In the genomic region with DNA sequence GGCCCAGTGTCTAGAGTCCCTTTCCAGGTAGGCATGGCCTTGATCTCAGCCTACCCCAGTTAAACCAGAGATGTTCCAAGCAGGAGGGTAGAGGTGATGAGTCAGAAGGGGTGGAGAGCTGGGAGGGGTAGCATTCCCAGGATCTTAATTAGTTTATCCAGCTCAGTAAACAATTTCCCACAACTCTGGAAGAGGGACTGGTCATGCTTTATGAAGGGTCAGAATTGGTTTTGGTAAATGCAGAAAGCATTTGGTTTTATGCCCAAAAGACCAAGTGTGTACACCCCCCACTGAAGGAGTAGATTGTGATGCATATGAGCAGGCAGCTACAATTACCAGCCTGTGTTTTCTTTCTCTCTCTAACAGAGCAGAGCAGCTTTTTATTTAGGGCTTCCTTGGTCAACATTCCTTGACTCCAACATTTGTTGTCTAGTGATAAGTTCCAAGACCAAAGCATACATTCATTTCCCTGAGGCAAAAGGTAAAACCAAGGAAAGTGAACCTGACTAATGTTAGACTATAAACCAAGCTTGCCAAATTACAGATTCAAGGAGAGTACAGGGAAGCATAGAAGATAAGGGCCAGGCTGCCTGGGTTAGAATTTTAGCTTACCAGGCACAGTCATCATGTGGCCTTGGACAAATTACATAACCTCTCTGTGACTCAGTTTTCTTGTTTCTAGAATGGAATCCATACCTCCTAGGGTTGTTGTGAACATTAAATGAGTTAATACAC, we compare ENCODE assay signal across 11 cellular contexts. TPM values are rescaled to one million over a fixed set of nuclear protein-coding genes. Genes with fewer than 3 reads are reported as not detected.
DNase-seq lines count a peak whose midpoint lies in the region; ATAC-seq and TF ChIP-seq lines count a peak whose summit lies in the region.
"Had no signal": no experiment of that assay in that cellular context is flagged by ENCODE, and none has a peak within 500 bp of the region (broad histone marks: within the 10 kb centered on the region; RNA-seq: fewer than 3 reads in every experiment).

No MANE protein-coding gene starts in this region.

- no peak overlapping the region for H3K4me3 Mint-ChIP-seq in T-cell
- no peak overlapping the region for H3K4me3 Mint-ChIP-seq in stimulated activated naive B cell treated with anti-CD40 and anti-IgM and Interleukin-4, amounts not matched to agents 10 μg/mL and 1 μg/mL and 100 μg/mL, for 72 hours
- H3K4me3 Mint-ChIP-seq: dendritic cell treated with granulocyte-macrophage colony-stimulating factor and Interleukin-4, amounts not matched to agents 40 ng/mL and 50 ng/mL, for 4 days had no signal

- peaks cover 49 to 74% (median 73%) of the 10 kb centered on the region in 3 donors for H3K4me1 Mint-ChIP-seq in T-cell
- peaks cover 10 to 11% of the 10 kb centered on the region in 2 donors for H3K4me1 Mint-ChIP-seq in stimulated activated naive B cell treated with anti-CD40 and anti-IgM and Interleukin-4, amounts not matched to agents 10 μg/mL and 1 μg/mL and 100 μg/mL, for 72 hours

- POLR2A ChIA-PET in T-cell (lab: Charles Lee) = interaction anchor here (0.6 to 0.7 kb wide), 3 partner anchors 666 to 1083 kb away, joined by 3 to 6 read pairs (median 4); no protein-coding TSS in a partner anchor

- TF ChIP-seq CTCF in foreskin fibroblast (IDR thresholded peaks at IDR 0.05; ENCODE audit: low read depth, low read length) = no peak

- H3K4me3 ChIP-seq in foreskin fibroblast (ENCODE audit: low read depth in 1 of 2, low read length in 2 of 2) = no peak overlapping the region
- H3K4me3 ChIP-seq in skeletal muscle satellite cell (ENCODE audit: low read length) = peak overlapping the region; percentile 22
- H3K4me3 ChIP-seq: GM12878 had no signal

- H3K9ac ChIP-seq in skeletal muscle satellite cell (ENCODE audit: low read depth, low read length) = peak overlapping the region; percentile 53

- H3K27ac Mint-ChIP-seq in T-cell = peak overlapping the region; percentile 61 to 69
- H3K27ac Mint-ChIP-seq in stimulated activated naive B cell treated with anti-CD40 and anti-IgM and Interleukin-4, amounts not matched to agents 10 μg/mL and 1 μg/mL and 100 μg/mL, for 72 hours = no peak overlapping the region
- H3K27ac Mint-ChIP-seq: dendritic cell treated with granulocyte-macrophage colony-stimulating factor and Interleukin-4, amounts not matched to agents 40 ng/mL and 50 ng/mL, for 4 days had no signal

- H3K4me1 ChIP-seq in skeletal muscle satellite cell (ENCODE audit: control insufficient read depth, insufficient read depth, low read length) = peaks cover 43% of the 10 kb centered on the region

- CTCF ChIA-PET in T-cell (lab: Charles Lee) = interaction anchor here (0.6 to 1.4 kb wide), 6 partner anchors 9 to 1854 kb away, joined by 3 to 4 read pairs (median 3); no protein-coding TSS in a partner anchor

- no peaks in the 10 kb centered on the region for H3K27me3 Mint-ChIP-seq in T-cell
- no peaks in the 10 kb centered on the region for H3K27me3 Mint-ChIP-seq in stimulated activated naive B cell treated with anti-CD40 and anti-IgM and Interleukin-4, amounts not matched to agents 10 μg/mL and 1 μg/mL and 100 μg/mL, for 72 hours
- H3K27me3 Mint-ChIP-seq: dendritic cell treated with granulocyte-macrophage colony-stimulating factor and Interleukin-4, amounts not matched to agents 40 ng/mL and 50 ng/mL, for 4 days had no signal

- no peaks in the 10 kb centered on the region for H3K9me3 Mint-ChIP-seq in T-cell
- H3K9me3 Mint-ChIP-seq in stimulated activated naive B cell treated with anti-CD40 and anti-IgM and Interleukin-4, amounts not matched to agents 10 μg/mL and 1 μg/mL and 100 μg/mL, for 72 hours = no peaks in the 10 kb centered on the region
- H3K9me3 Mint-ChIP-seq: dendritic cell treated with granulocyte-macrophage colony-stimulating factor and Interleukin-4, amounts not matched to agents 40 ng/mL and 50 ng/mL, for 4 days had no signal

- H3K9me3 ChIP-seq in skeletal muscle satellite cell (replicated peaks; ENCODE audit: low read length) = no peaks in the 10 kb centered on the region

- H3K27me3 ChIP-seq in skeletal muscle satellite cell (ENCODE audit: control insufficient read depth, insufficient read depth, low read length) = no peaks in the 10 kb centered on the region

- DNase-seq in H4 (ENCODE audit: low spot score) (peak; percentile 78), T-cell (no peak), foreskin fibroblast (peak; percentile 73 to 81), DMS79 (lab: John Stamatoyannopoulos, UW) (no peak)
- no peak for DNase-seq in stimulated activated naive B cell treated with anti-CD40 and anti-IgM and Interleukin-4, amounts not matched to agents 10 μg/mL and 1 μg/mL and 100 μg/mL, for 72 hours
- DNase-seq in stimulated activated CD4-positive, alpha-beta T cell treated with anti-CD3 and anti-CD28 coated beads, Interleukin-4, amount 100 ng/mL, for 1 hour = no peak
- DNase-seq: GOT3 had no signal

- peaks cover 58% of the 10 kb centered on the region for H3K36me3 Mint-ChIP-seq in T-cell
- H3K36me3 Mint-ChIP-seq in stimulated activated naive B cell treated with anti-CD40 and anti-IgM and Interleukin-4, amounts not matched to agents 10 μg/mL and 1 μg/mL and 100 μg/mL, for 72 hours = peaks cover 36 to 64% of the 10 kb centered on the region in 2 donors

- peaks cover 50% of the 10 kb centered on the region for H3K36me3 ChIP-seq in skeletal muscle satellite cell (ENCODE audit: insufficient read depth, low read length)

- ATAC-seq in T-cell (replicated peaks in 1 of 4) = no peak
- no peak for ATAC-seq in stimulated activated naive B cell treated with anti-CD40 and anti-IgM and Interleukin-4, amounts not matched to agents 10 μg/mL and 1 μg/mL and 100 μg/mL, for 72 hours (replicated peaks)
- ATAC-seq in HG03457 (IDR thresholded peaks at IDR 0.05; ENCODE audit: unreplicated experiment) = no peak
- ATAC-seq: GM12878 had no signal

- peak overlapping the region; percentile 40 for H3K4me2 ChIP-seq in skeletal muscle satellite cell (ENCODE audit: low read length)

RNA-seq across cellular contexts. Expression of gene EXOSC7, which starts 17.6 kb away (rescaled TPM):
- total RNA-seq in H4 (2014; rRNA removed; shearing (Covaris generic)) = 49.9 and 58.8 TPM in 2 replicates
- total RNA-seq in T-cell = 10 to 100 TPM; 27.7 to 44.3 (median 42.0) TPM
- total RNA-seq in skeletal muscle satellite cell (2012; rRNA removed) = 55.5 and 61.1 TPM in 2 replicates

RNA-seq across cellular contexts. Expression of gene ZDHHC3, which starts 17.7 kb away (rescaled TPM):
- 30.1 and 46.8 TPM in 2 replicates for total RNA-seq in H4 (2014; rRNA removed; shearing (Covaris generic))
- total RNA-seq in T-cell = 10 to 100 TPM; 38.8 to 53.9 (median 44.5) TPM
- 57.5 and 59.2 TPM in 2 replicates for total RNA-seq in skeletal muscle satellite cell (2012; rRNA removed)

RNA-seq across cellular contexts. Expression of gene CLEC3B, which starts 32.5 kb away (rescaled TPM):
- 0.37 and 1.3 TPM in 2 replicates for total RNA-seq in H4 (2014; rRNA removed; shearing (Covaris generic))
- total RNA-seq in T-cell = 1 to 10 TPM in 2 of 5 donors, under 1 TPM in 3; 0.55 to 1.6 (median 0.66) TPM
- total RNA-seq in skeletal muscle satellite cell (2012; rRNA removed) = 23.8 and 88.9 TPM in 2 replicates

Comparison
In these comparisons a context has a peak if more than half of its experiments do, and no peak if none do; other contexts are left out.
1. DNase-seq: peak in H4 (single experiment) and foreskin fibroblast (2 of 2); none in T-cell (0 of 34), stimulated activated naive B cell treated with anti-CD40 and anti-IgM and Interleukin-4, amounts not matched to agents 10 μg/mL and 1 μg/mL and 100 μg/mL, for 72 hours (single experiment), DMS79 (single experiment) and stimulated activated CD4-positive, alpha-beta T cell treated with anti-CD3 and anti-CD28 coated beads, Interleukin-4, amount 100 ng/mL, for 1 hour (single experiment).